ENCODE assay signal across 13 cellular contexts in genomic region chr3:119380697-119381096, GRCh38.
DNase-seq lines count a peak whose midpoint lies in the region; ATAC-seq and TF ChIP-seq lines count a peak whose summit lies in the region.
"Had no signal": no experiment of that assay in that cellular context is flagged by ENCODE, and none has a peak within 500 bp of the region (broad histone marks: within the 10 kb centered on the region; RNA-seq: fewer than 3 reads in every experiment).

No MANE protein-coding gene starts in this region.

- DNase-seq in MCF 10A (ENCODE audit: unreplicated experiment) (peak; percentile 23), breast epithelium (ENCODE audit: low spot score in 2 of 2) (no peak), NCI-H2107 (lab: John Stamatoyannopoulos, UW) (peak; percentile 36), cardiac fibroblast (ENCODE audit: low read depth in 2 of 2) (peak in 1 of 2 donors; percentile 8), thyroid gland (peak; percentile 27 to 38), prostate gland (ENCODE audit: low spot score) (no peak), activated gamma-delta T cell (lab: John Stamatoyannopoulos, UW) (no peak)
- DNase-seq: AML-193, left colon, NCI-H526 treated with DMSO at 0.1 percent for 48 hours, T-helper 9 cell, tibial artery had no signal

- no peaks in the 10 kb centered on the region for H3K9me3 ChIP-seq in breast epithelium
- no peaks in the 10 kb centered on the region for H3K9me3 ChIP-seq in thyroid gland
- H3K9me3 ChIP-seq in prostate gland, result no peaks in the 10 kb centered on the region
- H3K9me3 ChIP-seq: tibial artery had no signal

- CTCF ChIA-PET in MCF 10A (lab: Yijun Ruan, JAX), result interaction anchor here (1.4 kb wide), 1 partner anchor 11 kb away, joined by 3 read pairs; no protein-coding TSS in a partner anchor

- H3K27me3 ChIP-seq in breast epithelium, result no peaks in the 10 kb centered on the region
- no peaks in the 10 kb centered on the region for H3K27me3 ChIP-seq in thyroid gland
- no peaks in the 10 kb centered on the region for H3K27me3 ChIP-seq in prostate gland (replicated peaks; ENCODE audit: insufficient read depth)
- H3K27me3 ChIP-seq: tibial artery had no signal

- H3K36me3 ChIP-seq in breast epithelium (no peaks in the 10 kb centered on the region), thyroid gland (peaks cover 13 to 26% of the 10 kb centered on the region in 2 donors), prostate gland (no peaks in the 10 kb centered on the region)

- H3K4me1 Mint-ChIP-seq in MCF 10A (ENCODE audit: insufficient read depth, unreplicated experiment), result peaks cover 6% of the 10 kb centered on the region

- H3K36me3 Mint-ChIP-seq in MCF 10A (ENCODE audit: insufficient read depth, unreplicated experiment), result peaks cover 5% of the 10 kb centered on the region

- no peak for ATAC-seq in GM21423 (IDR thresholded peaks at IDR 0.05; ENCODE audit: unreplicated experiment)
- ATAC-seq: left colon had no signal

- 50 to 52% methylated on average over 3 of the region's 3 CpGs for WGBS in thyroid gland, 2 donors
- WGBS in prostate gland, result 67% methylated on average over 3 of the region's 3 CpGs

- intact Hi-C loops in MCF 10A (cut with micrococcal nuclease), result no loop called here
- intact Hi-C loops in breast epithelium (cut with DNase I; ENCODE audit: low total_unique reads), result no loop called here
- intact Hi-C loops in thyroid gland (cut with DNase I), result loop anchor here (10.0 kb wide), 1 partner anchor 106 kb away; no protein-coding TSS in a partner anchor
- intact Hi-C loops in prostate gland (cut with DNase I), result no loop called here

- BruUV-seq in MCF 10A (replicated peaks; lab: Mats Ljungman, UMichigan), result no TSS peak

- H3K4me3 ChIP-seq in breast epithelium (no peak overlapping the region), cardiac fibroblast (replicated peaks in 1 of 2; ENCODE audit: low read depth in 2 of 2, low read length in 2 of 2) (no peak overlapping the region), thyroid gland (replicated peaks in 1 of 3) (no peak overlapping the region), prostate gland (no peak overlapping the region)
- H3K4me3 ChIP-seq: tibial artery had no signal

- no peaks in the 10 kb centered on the region for H3K27me3 Mint-ChIP-seq in MCF 10A (ENCODE audit: insufficient read depth, unreplicated experiment)

- no peak overlapping the region for H3K27ac ChIP-seq in breast epithelium
- no peak overlapping the region for H3K27ac ChIP-seq in thyroid gland
- no peak overlapping the region for H3K27ac ChIP-seq in prostate gland
- H3K27ac ChIP-seq: tibial artery had no signal

- H3K4me1 ChIP-seq in breast epithelium (no peaks in the 10 kb centered on the region), thyroid gland (no peaks in the 10 kb centered on the region), prostate gland (replicated peaks) (no peaks in the 10 kb centered on the region)
- H3K4me1 ChIP-seq: tibial artery had no signal

- H3K9me3 Mint-ChIP-seq in MCF 10A (ENCODE audit: unreplicated experiment), result no peaks in the 10 kb centered on the region

- POLR2A ChIA-PET in MCF 10A (lab: Yijun Ruan, JAX), result no interaction called here

- TF ChIP-seq CTCF in MCF 10A (IDR thresholded peaks at IDR 0.05; ENCODE audit: unreplicated experiment) (no peak), breast epithelium (IDR thresholded peaks at IDR 0.05) (no peak), cardiac fibroblast (IDR thresholded peaks at IDR 0.05; ENCODE audit: low read depth, low read length) (peak; percentile 15), thyroid gland (IDR thresholded peaks at IDR 0.05) (peak in 2 of 6 experiments; percentile 12 to 30), prostate gland (IDR thresholded peaks at IDR 0.05) (no peak)

- no peak for TF ChIP-seq POLR2A in breast epithelium (IDR thresholded peaks at IDR 0.05)
- TF ChIP-seq POLR2A in thyroid gland (IDR thresholded peaks at IDR 0.05), result no peak
- no peak for TF ChIP-seq POLR2A in prostate gland (IDR thresholded peaks at IDR 0.05)

- no peak overlapping the region for H3K27ac Mint-ChIP-seq in MCF 10A (ENCODE audit: low read depth, unreplicated experiment)

- no peak overlapping the region for H3K4me3 Mint-ChIP-seq in MCF 10A (ENCODE audit: unreplicated experiment)

Comparison
In these comparisons a context has a peak if more than half of its experiments do, and no peak if none do; other contexts are left out.
1. DNase-seq: peak in MCF 10A (single experiment), NCI-H2107 (single experiment) and thyroid gland (2 of 2); none in breast epithelium (0 of 2), prostate gland (single experiment) and activated gamma-delta T cell (single experiment).